14 cellular contexts compared by ENCODE assay signal in genomic region chr1:215497516-215497915, GRCh38.
"Had no signal": no experiment of that assay in that cellular context is flagged by ENCODE, and none has a peak within 500 bp of the region (broad histone marks: within the 10 kb centered on the region; RNA-seq: fewer than 3 reads in every experiment).

No MANE protein-coding gene starts in this region.

- H3K27ac ChIP-seq: ascending aorta, epithelial cell of prostate, pancreas, sigmoid colon, tibial artery, uterus had no signal

- DNase-seq: activated CD4-positive, alpha-beta T cell treated with anti-CD3 and anti-CD28 coated beads, Interleukin-2, amount 50 U/mL, for 48 hours; activated CD8-positive, alpha-beta memory T cell treated with anti-CD3 and anti-CD28 coated beads, Interleukin-2, amount 10 ng/mL, durations not matched to agents 7 days and 5 days; activated naive CD4-positive, alpha-beta T cell treated with anti-CD3 and anti-CD28 coated beads for 36 hours; activated naive CD8-positive, alpha-beta T cell treated with anti-CD3 and anti-CD28 coated beads, Interleukin-2, amount 50 U/mL, for 24 hours; activated T-cell treated with anti-CD3 and anti-CD28 coated beads, Interleukin-2, amount 50 U/mL, for 1 hour; foreskin melanocyte; nephron progenitor cell; pancreas; sigmoid colon; tibial artery; uterus had no signal

- H3K9me3 ChIP-seq: ascending aorta, pancreas, sigmoid colon, tibial artery, uterus had no signal

- H3K27me3 ChIP-seq: ascending aorta, pancreas, sigmoid colon, tibial artery, uterus had no signal

- H3K4me3 ChIP-seq: ascending aorta, pancreas, sigmoid colon, tibial artery, uterus had no signal

- H3K4me1 ChIP-seq: ascending aorta, pancreas, sigmoid colon, tibial artery, uterus had no signal

- H3K36me3 ChIP-seq: ascending aorta, pancreas, sigmoid colon, tibial artery, uterus had no signal

- ATAC-seq: activated CD8-positive, alpha-beta memory T cell treated with anti-CD3 and anti-CD28 coated beads, Interleukin-2, amount 10 ng/mL, durations not matched to agents 7 days and 5 days; activated naive CD8-positive, alpha-beta T cell treated with anti-CD3 and anti-CD28 coated beads, Interleukin-2, amount 50 U/mL, for 24 hours; pancreas; stimulated activated effector memory CD8-positive, alpha-beta T cell treated with anti-CD3 and anti-CD28 coated beads, Interleukin-12 subunit alpha, Interleukin-12 subunit beta, amount 100 ng/mL, for 72 hours had no signal
